Comparison of ENCODE assay signal across 34 cellular contexts in the genomic region with DNA sequence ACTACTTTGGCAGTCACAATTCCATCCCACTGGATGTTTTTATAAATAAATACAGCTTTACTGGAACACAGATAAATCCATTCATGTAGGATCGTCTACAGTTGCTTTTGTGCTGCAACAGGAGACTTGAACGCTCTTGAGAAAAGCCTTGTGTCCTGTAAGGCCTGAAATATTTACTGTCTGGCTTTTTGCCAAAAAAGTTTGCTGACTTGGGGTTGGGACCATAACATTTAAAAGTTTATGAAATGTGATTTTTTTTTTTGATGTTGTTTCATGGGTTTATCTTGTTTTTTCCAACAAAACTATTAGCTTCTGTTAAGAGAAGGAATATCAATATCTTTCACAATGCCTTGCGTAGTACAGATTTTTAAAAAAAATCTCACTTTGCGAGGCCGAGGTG.
"Had no signal": no experiment of that assay in that cellular context is flagged by ENCODE, and none has a peak within 500 bp of the region (broad histone marks: within the 10 kb centered on the region; RNA-seq: fewer than 3 reads in every experiment).

No MANE protein-coding gene starts in this region.

- H3K9me3 ChIP-seq: adrenal gland, ascending aorta, body of pancreas had no signal

- H3K4me3 ChIP-seq: adrenal gland, ascending aorta, body of pancreas, breast epithelium, cardiac muscle cell had no signal

- H3K4me1 ChIP-seq: adrenal gland, ascending aorta, body of pancreas, breast epithelium had no signal

- H3K27me3 ChIP-seq: adrenal gland, ascending aorta, body of pancreas, brain microvascular endothelial cell, cardiac muscle cell had no signal

- ATAC-seq: activated naive CD4-positive, alpha-beta T cell treated with anti-CD3 and anti-CD28 coated beads, Interleukin-2, amount 50 U/mL, for 72 hours; activated naive CD8-positive, alpha-beta T cell treated with anti-CD3 and anti-CD28 coated beads, Interleukin-2, amount 50 U/mL, for 24 hours; activated T-cell treated with anti-CD3 and anti-CD28 coated beads, Interleukin-2, amount 50 U/mL, for 4 hours; activated T-cell treated with anti-CD3 and anti-CD28 coated beads, Interleukin-2, amount 50 U/mL, for 72 hours; activated T-helper 17 cell treated with anti-CD3 and anti-CD28 coated beads, Interleukin-2, amount 50 U/mL, for 72 hours; body of pancreas had no signal

- H3K36me3 ChIP-seq: adrenal gland, ascending aorta, brain microvascular endothelial cell, breast epithelium, cardiac muscle cell had no signal

- DNase-seq: activated effector memory CD4-positive, alpha-beta T cell treated with anti-CD3 and anti-CD28 coated beads, Interleukin-2, amount 50 U/mL, for 16 hours; activated effector memory CD4-positive, alpha-beta T cell treated with Interleukin-2 at 50 U/mL for 16 hours; activated gamma-delta T cell; activated gamma-delta T cell treated with Interleukin-2 at 50 U/mL for 16 hours; activated naive CD4-positive, alpha-beta T cell; activated naive CD4-positive, alpha-beta T cell treated with anti-CD3 and anti-CD28 coated beads for 36 hours; activated naive CD4-positive, alpha-beta T cell treated with anti-CD3 and anti-CD28 coated beads, Interleukin-2, amount 10 ng/mL, durations not matched to agents 7 days and 5 days; activated naive CD4-positive, alpha-beta T cell treated with anti-CD3 and anti-CD28 coated beads, Interleukin-2, amount 50 U/mL, for 16 hours; activated naive CD4-positive, alpha-beta T cell treated with Interleukin-2 at 50 U/mL for 16 hours; activated naive CD8-positive, alpha-beta T cell treated with anti-CD3 and anti-CD28 coated beads for 36 hours; activated naive CD8-positive, alpha-beta T cell treated with anti-CD3 and anti-CD28 coated beads, Interleukin-2, amount 10 ng/mL, durations not matched to agents 7 days and 5 days; activated naive CD8-positive, alpha-beta T cell treated with anti-CD3 and anti-CD28 coated beads, Interleukin-2, amount 50 U/mL, for 24 hours; activated T-cell treated with anti-CD3 and anti-CD28 coated beads, Interleukin-2, amount 50 U/mL, for 1 hour; activated T-cell treated with anti-CD3 and anti-CD28 coated beads, Interleukin-2, amount 50 U/mL, for 24 hours; activated T-cell treated with anti-CD3 and anti-CD28 coated beads, Interleukin-2, amount 50 U/mL, for 4 hours; activated T-cell treated with anti-CD3 and anti-CD28 coated beads, Interleukin-2, amount 50 U/mL, for 48 hours; activated T-cell treated with anti-CD3 and anti-CD28 coated beads, Interleukin-2, amount 50 U/mL, for 72 hours; adrenal gland; amniotic stem cell; amygdala; anterior cingulate cortex; aorta; body of pancreas; brain microvascular endothelial cell; caudate nucleus; central memory CD4-positive, alpha-beta T cell; cerebellar nuclear complex had no signal

- FAIRE-seq: astrocyte, bronchial epithelial cell had no signal

- H3K27ac ChIP-seq: adrenal gland, ascending aorta, body of pancreas, brain microvascular endothelial cell, breast epithelium, cardiac muscle cell had no signal
